ENCODE assay signal across 11 cellular contexts in genomic region chrX:21993265-21993664, GRCh38. TPM values are rescaled to one million over a fixed set of nuclear protein-coding genes. Genes with fewer than 3 reads are reported as not detected.
A peak's percentile ranks its signal among the peaks of the same experiment; 100 is the strongest.
DNase-seq lines count a peak whose midpoint lies in the region; ATAC-seq and TF ChIP-seq lines count a peak whose summit lies in the region.
"Had no signal": no experiment of that assay in that cellular context is flagged by ENCODE, and none has a peak within 500 bp of the region (broad histone marks: within the 10 kb centered on the region; RNA-seq: fewer than 3 reads in every experiment).

No MANE protein-coding gene starts in this region.

- DNase-seq in left ventricle myocardium superior (peak; percentile 34), HFFc6 (no peak), ascending aorta (ENCODE audit: low spot score in 2 of 2) (no peak)
- no peak for DNase-seq in stimulated activated effector memory CD8-positive, alpha-beta T cell treated with anti-CD3 and anti-CD28 coated beads, Interleukin-12 subunit alpha, Interleukin-12 subunit beta, amount 100 ng/mL, for 72 hours (ENCODE audit: low spot score in 2 of 2)
- DNase-seq in stimulated activated naive CD4-positive, alpha-beta T cell treated with Interleukin-2 at 50 U/mL for 16 hours (lab: John Stamatoyannopoulos, UW), result no peak
- DNase-seq: activated T-cell treated with anti-CD3 and anti-CD28 coated beads for 4 hours, DMS79, uterus had no signal

- H3K4me3 ChIP-seq in ascending aorta, result no peak overlapping the region
- H3K4me3 ChIP-seq: uterus had no signal

- no peak for TF ChIP-seq CTCF in HFFc6 (IDR thresholded peaks at IDR 0.05)
- no peak for TF ChIP-seq CTCF in ascending aorta (IDR thresholded peaks at IDR 0.05)

- H3K4me3 Mint-ChIP-seq in HFFc6, result no peak overlapping the region
- H3K4me3 Mint-ChIP-seq in stimulated activated effector memory CD8-positive, alpha-beta T cell treated with anti-CD3 and anti-CD28 coated beads, Interleukin-12 subunit alpha, Interleukin-12 subunit beta, amount 100 ng/mL, for 72 hours, result no peak overlapping the region

- intact Hi-C loops in left ventricle myocardium superior (cut with micrococcal nuclease), result no loop called here
- intact Hi-C loops in ascending aorta (cut with DNase I), result no loop called here

- H3K27ac ChIP-seq in ascending aorta, result no peak overlapping the region
- H3K27ac ChIP-seq: uterus had no signal

- no peaks in the 10 kb centered on the region for H3K9me3 ChIP-seq in ascending aorta
- H3K9me3 ChIP-seq: uterus had no signal

- H3K4me1 Mint-ChIP-seq in HFFc6 (ENCODE audit: low read depth), result peaks cover 25% of the 10 kb centered on the region
- H3K4me1 Mint-ChIP-seq in stimulated activated effector memory CD8-positive, alpha-beta T cell treated with anti-CD3 and anti-CD28 coated beads, Interleukin-12 subunit alpha, Interleukin-12 subunit beta, amount 100 ng/mL, for 72 hours, result peaks cover 23% of the 10 kb centered on the region

- H3K4me1 ChIP-seq in ascending aorta, result no peaks in the 10 kb centered on the region
- H3K4me1 ChIP-seq: uterus had no signal

- no peaks in the 10 kb centered on the region for H3K27me3 ChIP-seq in ascending aorta
- H3K27me3 ChIP-seq: uterus had no signal

- H3K27me3 Mint-ChIP-seq in HFFc6 (ENCODE audit: insufficient read depth), result no peaks in the 10 kb centered on the region

- H3K36me3 ChIP-seq in ascending aorta, result peaks cover 0 to 5% of the 10 kb centered on the region in 2 donors
- H3K36me3 ChIP-seq: uterus had no signal

- ATAC-seq in GM18498 (IDR thresholded peaks at IDR 0.05; ENCODE audit: unreplicated experiment) (peak; percentile 84), GM21526 (IDR thresholded peaks at IDR 0.05; ENCODE audit: low FRiP score, unreplicated experiment) (peak; percentile 88), HG03469 (IDR thresholded peaks at IDR 0.05; ENCODE audit: unreplicated experiment) (peak; percentile 77), left ventricle myocardium superior (peak; percentile 66)
- no peak for ATAC-seq in stimulated activated effector memory CD8-positive, alpha-beta T cell treated with anti-CD3 and anti-CD28 coated beads, Interleukin-12 subunit alpha, Interleukin-12 subunit beta, amount 100 ng/mL, for 72 hours

- H3K36me3 Mint-ChIP-seq in HFFc6 (ENCODE audit: low read depth), result peaks cover 5% of the 10 kb centered on the region; the same call in 1 of the 2 replicates
- H3K36me3 Mint-ChIP-seq in stimulated activated effector memory CD8-positive, alpha-beta T cell treated with anti-CD3 and anti-CD28 coated beads, Interleukin-12 subunit alpha, Interleukin-12 subunit beta, amount 100 ng/mL, for 72 hours, result peaks cover 69% of the 10 kb centered on the region

- no peak overlapping the region for H3K27ac Mint-ChIP-seq in HFFc6
- H3K27ac Mint-ChIP-seq in stimulated activated effector memory CD8-positive, alpha-beta T cell treated with anti-CD3 and anti-CD28 coated beads, Interleukin-12 subunit alpha, Interleukin-12 subunit beta, amount 100 ng/mL, for 72 hours, result no peak overlapping the region

- no peaks in the 10 kb centered on the region for H3K9me3 Mint-ChIP-seq in HFFc6
- no peaks in the 10 kb centered on the region for H3K9me3 Mint-ChIP-seq in stimulated activated effector memory CD8-positive, alpha-beta T cell treated with anti-CD3 and anti-CD28 coated beads, Interleukin-12 subunit alpha, Interleukin-12 subunit beta, amount 100 ng/mL, for 72 hours

RNA-seq across cellular contexts. Expression of gene PHEX, which starts 38.9 kb away (rescaled TPM):
- total RNA-seq in left ventricle myocardium superior, result 0.10 TPM
- total RNA-seq in HFFc6 (2021; fragmentation: NEBNext Ultra II Directional; extraction: Animal tissue kit (Norgen Biotek cat#: 25700)), result under 1 TPM; 0.05 to 0.10 (median 0.07) TPM
- total RNA-seq in ascending aorta, result 0.96 TPM

RNA-seq across cellular contexts. Expression of gene SMS, which starts 52.8 kb away (rescaled TPM):
- total RNA-seq in left ventricle myocardium superior, result 56.3 TPM
- total RNA-seq in HFFc6 (2021; fragmentation: NEBNext Ultra II Directional; extraction: Animal tissue kit (Norgen Biotek cat#: 25700)), result 100 to 1,000 TPM; 141 to 208 (median 196) TPM
- total RNA-seq in ascending aorta, result 35.1 TPM
